17 cellular contexts compared by ENCODE assay signal in the genomic region with DNA sequence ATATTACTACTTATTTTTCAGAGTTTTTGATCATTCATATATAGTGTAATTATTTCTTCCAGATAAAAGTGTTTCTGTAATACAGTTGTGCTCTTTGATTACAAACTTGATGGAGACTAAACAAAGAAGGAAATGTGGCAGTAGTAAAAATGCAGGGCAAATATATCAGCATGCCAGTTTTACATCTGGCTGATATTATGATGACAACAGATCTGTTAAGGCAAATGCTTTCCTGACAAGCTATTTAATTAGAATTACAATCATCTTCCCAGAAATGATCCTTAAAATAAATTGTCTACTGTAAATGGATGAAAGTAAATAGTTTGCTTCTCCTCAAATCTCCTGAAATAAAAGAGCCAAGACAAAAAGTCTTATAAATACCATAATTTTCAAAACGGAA.
A peak's percentile ranks its signal among the peaks of the same experiment; 100 is the strongest.
DNase-seq lines count a peak whose midpoint lies in the region; ATAC-seq, FAIRE-seq and TF ChIP-seq lines count a peak whose summit lies in the region.
"Had no signal": no experiment of that assay in that cellular context is flagged by ENCODE, and none has a peak within 500 bp of the region (broad histone marks: within the 10 kb centered on the region; RNA-seq: fewer than 3 reads in every experiment).

No MANE protein-coding gene starts in this region.

- H3K79me2 ChIP-seq in SK-N-SH (ENCODE audit: insufficient read depth) (no peaks in the 10 kb centered on the region), endothelial cell of umbilical vein (ENCODE audit: control insufficient read depth, insufficient read depth, low read length) (no peaks in the 10 kb centered on the region)

- H4K20me1 ChIP-seq in SK-N-SH (ENCODE audit: insufficient read depth) (no peaks in the 10 kb centered on the region), endothelial cell of umbilical vein (replicated peaks; ENCODE audit: control insufficient read depth, extremely low read depth, insufficient read depth, low read length) (no peaks in the 10 kb centered on the region)

- no peaks in the 10 kb centered on the region for H3K27me3 ChIP-seq in SK-N-SH (ENCODE audit: insufficient read depth)
- H3K27me3 ChIP-seq in endothelial cell of umbilical vein (ENCODE audit: control insufficient read depth in 2 of 2, insufficient read depth in 2 of 2, low read length in 2 of 2), result no peaks in the 10 kb centered on the region

- no peak for FAIRE-seq in endothelial cell of umbilical vein (lab: Jason Lieb, UNC)
- FAIRE-seq: GM12878 had no signal

- no peak for ATAC-seq in HG02798 (IDR thresholded peaks at IDR 0.05; ENCODE audit: poor library complexity, unreplicated experiment)
- ATAC-seq: GM12878 had no signal

- H3K36me3 ChIP-seq in SK-N-SH (replicated peaks in 1 of 2; ENCODE audit: control insufficient read depth in 1 of 2, insufficient read depth in 2 of 2, low read length in 1 of 2) (no peaks in the 10 kb centered on the region), endothelial cell of umbilical vein (ENCODE audit: control insufficient read depth in 2 of 2, extremely low read depth in 1 of 2, insufficient read depth in 2 of 2, low read length in 2 of 2) (no peaks in the 10 kb centered on the region)

- H3K9ac ChIP-seq in SK-N-SH (no peak overlapping the region), endothelial cell of umbilical vein (replicated peaks; ENCODE audit: extremely low read depth, insufficient read depth, low read length) (no peak overlapping the region)

- 22% methylated on average over 1 of the region's 1 CpG for WGBS in SK-N-SH (ENCODE audit: low lambda C conversion rate)

- H3K4me3 ChIP-seq in SK-N-SH (ENCODE audit: low read depth in 2 of 2, low read length in 1 of 2), result no peak overlapping the region
- no peak overlapping the region for H3K4me3 ChIP-seq in endothelial cell of umbilical vein (replicated peaks in 1 of 3; ENCODE audit: insufficient read depth in 1 of 3, low read depth in 1 of 3, low read length in 3 of 3)
- H3K4me3 ChIP-seq: GM12878 had no signal

- H3K9me3 ChIP-seq in SK-N-SH, result no peaks in the 10 kb centered on the region
- no peaks in the 10 kb centered on the region for H3K9me3 ChIP-seq in endothelial cell of umbilical vein (replicated peaks; ENCODE audit: control insufficient read depth, insufficient read depth, low read length)
- H3K9me3 ChIP-seq: Caco-2 had no signal

- H3K9me1 ChIP-seq in endothelial cell of umbilical vein (replicated peaks; ENCODE audit: control insufficient read depth, extremely low read depth, insufficient read depth, low read length), result no peaks in the 10 kb centered on the region

- H3K4me2 ChIP-seq in SK-N-SH (no peak overlapping the region), endothelial cell of umbilical vein (ENCODE audit: insufficient read depth, low read length) (no peak overlapping the region)

- DNase-seq in DMS 273 (lab: John Stamatoyannopoulos, UW; ENCODE audit: unreplicated experiment) (peak; percentile 46), NCI-H69 (lab: John Stamatoyannopoulos, UW) (peak; percentile 26), SK-N-SH (peak; percentile 45), endothelial cell of umbilical vein (ENCODE audit: low read depth, low spot score) (peak; percentile 11), NCI-H2227 treated with DMSO at 0.1 percent for 48 hours (lab: John Stamatoyannopoulos, UW) (no peak), NCI-H748 treated with DMSO at 0.1 percent for 48 hours (lab: John Stamatoyannopoulos, UW) (no peak)
- DNase-seq: ACHN; Caco-2; CD4-positive, alpha-beta T cell; DMS53; DND-41; EL; GOT3; H7 had no signal

- no peak for TF ChIP-seq POLR2A in endothelial cell of umbilical vein (IDR thresholded peaks at IDR 0.05; ENCODE audit: low read depth, low read length)

- TF ChIP-seq EP300 in SK-N-SH (IDR thresholded peaks at IDR 0.05; ENCODE audit: borderline replicate concordance in 1 of 2, low read depth in 1 of 2, low read length in 1 of 2), result peak in 1 of 2 experiments; percentile 86; a peak in 2 of 4 replicates

- H3K9me2 ChIP-seq in SK-N-SH, result no peaks in the 10 kb centered on the region

- no peaks in the 10 kb centered on the region for H3F3A ChIP-seq in SK-N-SH (replicated peaks; ENCODE audit: insufficient read depth)

- H3K4me1 ChIP-seq in SK-N-SH (ENCODE audit: control insufficient read depth in 1 of 2, insufficient read depth in 2 of 2, low read depth in 1 of 2, low read length in 1 of 2), result peaks cover 0 to 31% of the 10 kb centered on the region in 2 experiments; a peak in 2 of 4 replicates
- peaks cover 2% of the 10 kb centered on the region for H3K4me1 ChIP-seq in endothelial cell of umbilical vein (ENCODE audit: control insufficient read depth, extremely low read depth, insufficient read depth, low read length)
- H3K4me1 ChIP-seq: Caco-2 had no signal

- CTCF ChIA-PET in SK-N-SH (lab: Yijun Ruan, JAX), result no interaction called here
- CTCF ChIA-PET in endothelial cell of umbilical vein (lab: Charles Lee), result no interaction called here

- H2AFZ ChIP-seq in SK-N-SH (ENCODE audit: low read depth), result no peak overlapping the region
- H2AFZ ChIP-seq in endothelial cell of umbilical vein (ENCODE audit: low read depth, low read length), result no peak overlapping the region

- dilution Hi-C loops in endothelial cell of umbilical vein (cut with MboI; ENCODE audit: extremely low pct_ligation_motif_present, low sequenced_read_pairs), result no loop called here

- H3K27ac ChIP-seq in SK-N-SH (ENCODE audit: low read depth in 2 of 2, low read length in 1 of 2) (peak overlapping the region in 1 of 2 experiments; percentile 82; a peak in 2 of 4 replicates), endothelial cell of umbilical vein (ENCODE audit: insufficient read depth, low read depth, low read length) (no peak overlapping the region)
- H3K27ac ChIP-seq: C4-2B had no signal

- intact Hi-C loops in endothelial cell of umbilical vein (cut with micrococcal nuclease), result no loop called here

- no peak; the same call in 1 of the 2 replicates for TF ChIP-seq RAD21 in SK-N-SH (IDR thresholded peaks at IDR 0.05; ENCODE audit: low read length)

- BruUV-seq in endothelial cell of umbilical vein (replicated peaks; lab: Mats Ljungman, UMichigan), result no TSS peak

- POLR2A ChIA-PET in SK-N-SH (lab: Yijun Ruan, JAX), result no interaction called here
- POLR2A ChIA-PET in endothelial cell of umbilical vein (lab: Charles Lee), result no interaction called here

- no peak for TF ChIP-seq CTCF in SK-N-SH (IDR thresholded peaks at IDR 0.05)
- no peak for TF ChIP-seq CTCF in endothelial cell of umbilical vein (IDR thresholded peaks at IDR 0.05; ENCODE audit: extremely low read depth in 1 of 2, insufficient read depth in 1 of 2, low read depth in 1 of 2, low read length in 2 of 2)

TF ChIP-seq in SK-N-SH, 30 proteins besides CTCF, POLR2A, EP300 and RAD21 (continues in another document):
- TF ChIP-seq, protein P1, sequence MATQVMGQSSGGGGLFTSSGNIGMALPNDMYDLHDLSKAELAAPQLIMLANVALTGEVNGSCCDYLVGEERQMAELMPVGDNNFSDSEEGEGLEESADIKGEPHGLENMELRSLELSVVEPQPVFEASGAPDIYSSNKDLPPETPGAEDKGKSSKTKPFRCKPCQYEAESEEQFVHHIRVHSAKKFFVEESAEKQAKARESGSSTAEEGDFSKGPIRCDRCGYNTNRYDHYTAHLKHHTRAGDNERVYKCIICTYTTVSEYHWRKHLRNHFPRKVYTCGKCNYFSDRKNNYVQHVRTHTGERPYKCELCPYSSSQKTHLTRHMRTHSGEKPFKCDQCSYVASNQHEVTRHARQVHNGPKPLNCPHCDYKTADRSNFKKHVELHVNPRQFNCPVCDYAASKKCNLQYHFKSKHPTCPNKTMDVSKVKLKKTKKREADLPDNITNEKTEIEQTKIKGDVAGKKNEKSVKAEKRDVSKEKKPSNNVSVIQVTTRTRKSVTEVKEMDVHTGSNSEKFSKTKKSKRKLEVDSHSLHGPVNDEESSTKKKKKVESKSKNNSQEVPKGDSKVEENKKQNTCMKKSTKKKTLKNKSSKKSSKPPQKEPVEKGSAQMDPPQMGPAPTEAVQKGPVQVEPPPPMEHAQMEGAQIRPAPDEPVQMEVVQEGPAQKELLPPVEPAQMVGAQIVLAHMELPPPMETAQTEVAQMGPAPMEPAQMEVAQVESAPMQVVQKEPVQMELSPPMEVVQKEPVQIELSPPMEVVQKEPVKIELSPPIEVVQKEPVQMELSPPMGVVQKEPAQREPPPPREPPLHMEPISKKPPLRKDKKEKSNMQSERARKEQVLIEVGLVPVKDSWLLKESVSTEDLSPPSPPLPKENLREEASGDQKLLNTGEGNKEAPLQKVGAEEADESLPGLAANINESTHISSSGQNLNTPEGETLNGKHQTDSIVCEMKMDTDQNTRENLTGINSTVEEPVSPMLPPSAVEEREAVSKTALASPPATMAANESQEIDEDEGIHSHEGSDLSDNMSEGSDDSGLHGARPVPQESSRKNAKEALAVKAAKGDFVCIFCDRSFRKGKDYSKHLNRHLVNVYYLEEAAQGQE (IDR thresholded peaks at IDR 0.05; ENCODE audit: low read depth, low read length), result no peak
- no peak for TF ChIP-seq NRF1 (IDR thresholded peaks at IDR 0.05; ENCODE audit: low read depth, low read length)
- peak; percentile 57 for TF ChIP-seq CHD2 (IDR thresholded peaks at IDR 0.05; ENCODE audit: low read length, partially characterized antibody)

TF ChIP-seq in endothelial cell of umbilical vein, 7 proteins besides CTCF, POLR2A, EP300 and RAD21:
- TF ChIP-seq JUN (IDR thresholded peaks at IDR 0.05; ENCODE audit: borderline replicate concordance, insufficient read depth, insufficient read length, low read depth) (no peak), POLR2AphosphoS5 (IDR thresholded peaks at IDR 0.05; ENCODE audit: insufficient read depth, low read depth, low read length) (no peak), FOS (IDR thresholded peaks at IDR 0.05; ENCODE audit: borderline replicate concordance, insufficient read depth, low read length) (no peak), GATA2 (IDR thresholded peaks at IDR 0.05; ENCODE audit: insufficient read depth, insufficient read length, low read depth, low read length) (no peak), EZH2 (IDR thresholded peaks at IDR 0.05; ENCODE audit: borderline replicate concordance, low read depth, low read length, severe bottlenecking) (no peak), MYC (IDR thresholded peaks at IDR 0.05; ENCODE audit: low read depth, low read length) (no peak)
- TF ChIP-seq, protein P2, sequence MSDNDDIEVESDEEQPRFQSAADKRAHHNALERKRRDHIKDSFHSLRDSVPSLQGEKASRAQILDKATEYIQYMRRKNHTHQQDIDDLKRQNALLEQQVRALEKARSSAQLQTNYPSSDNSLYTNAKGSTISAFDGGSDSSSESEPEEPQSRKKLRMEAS (IDR thresholded peaks at IDR 0.05; ENCODE audit: insufficient read depth, insufficient read length), result no peak

Comparison
In these comparisons a context has a peak if more than half of its experiments do, and no peak if none do; other contexts are left out.
1. DNase-seq: peak in DMS 273 (single experiment), NCI-H69 (single experiment), SK-N-SH (single experiment) and endothelial cell of umbilical vein (single experiment); none in NCI-H2227 treated with DMSO at 0.1 percent for 48 hours (single experiment) and NCI-H748 treated with DMSO at 0.1 percent for 48 hours (single experiment).